In genomic region chr20:21301940-21302644, GRCh38 we compare ENCODE assay signal across 8 cellular contexts. TPM values are rescaled to one million over a fixed set of nuclear protein-coding genes. Genes with fewer than 3 reads are reported as not detected.
DNase-seq lines count a peak whose midpoint lies in the region; ATAC-seq and TF ChIP-seq lines count a peak whose summit lies in the region.

No MANE protein-coding gene starts in this region.

- WGBS in suprapubic skin = 62% methylated on average over 9 of the region's 9 CpGs

- peak overlapping the region; percentile 100 for H3K27ac ChIP-seq in suprapubic skin

- DNase-seq in T-helper 2 cell treated with Interferon-gamma antibody and Interleukin-4, amounts not matched to agents 5 μg/mL and 100 μg/mL, for 36 hours (ENCODE audit: low spot score) = no peak
- DNase-seq in T-helper 2 cell = no peak
- DNase-seq in activated naive CD4-positive, alpha-beta T cell treated with anti-CD3 and anti-CD28 coated beads, Interleukin-2, amount 50 U/mL, for 72 hours (ENCODE audit: low spot score in 2 of 2) = no peak
- DNase-seq in immature natural killer cell = no peak
- DNase-seq in suprapubic skin (ENCODE audit: low spot score in 2 of 2) = no peak
- no peak for DNase-seq in effector CD4-positive, alpha-beta T cell
- DNase-seq in NOMO-1 (lab: John Stamatoyannopoulos, UW; ENCODE audit: unreplicated experiment in 2 of 2) = no peak

- peaks cover 19% of the 10 kb centered on the region for H3K4me1 ChIP-seq in suprapubic skin

- peak overlapping the region; percentile 85 for H3K27ac Mint-ChIP-seq in T-helper 2 cell treated with Interferon-gamma antibody and Interleukin-4, amounts not matched to agents 5 μg/mL and 100 μg/mL, for 36 hours
- peak overlapping the region; percentile 92 to 97 for H3K27ac Mint-ChIP-seq in activated naive CD4-positive, alpha-beta T cell treated with anti-CD3 and anti-CD28 coated beads, Interleukin-2, amount 50 U/mL, for 72 hours
- peak overlapping the region; percentile 87 to 98 (median 94) for H3K27ac Mint-ChIP-seq in immature natural killer cell

- TF ChIP-seq POLR2A in suprapubic skin (IDR thresholded peaks at IDR 0.05) = no peak

- H3K36me3 Mint-ChIP-seq in T-helper 2 cell treated with Interferon-gamma antibody and Interleukin-4, amounts not matched to agents 5 μg/mL and 100 μg/mL, for 36 hours (ENCODE audit: low read depth) = peaks cover 17% of the 10 kb centered on the region
- peaks cover 17 to 26% of the 10 kb centered on the region in 2 donors for H3K36me3 Mint-ChIP-seq in activated naive CD4-positive, alpha-beta T cell treated with anti-CD3 and anti-CD28 coated beads, Interleukin-2, amount 50 U/mL, for 72 hours
- H3K36me3 Mint-ChIP-seq in immature natural killer cell = no peaks in the 10 kb centered on the region

- no peak for TF ChIP-seq CTCF in suprapubic skin (IDR thresholded peaks at IDR 0.05)

- no peaks in the 10 kb centered on the region for H3K9me3 ChIP-seq in suprapubic skin

- H3K27me3 ChIP-seq in suprapubic skin = no peaks in the 10 kb centered on the region

- no peaks in the 10 kb centered on the region for H3K36me3 ChIP-seq in suprapubic skin

- ATAC-seq in activated naive CD4-positive, alpha-beta T cell treated with anti-CD3 and anti-CD28 coated beads, Interleukin-2, amount 50 U/mL, for 72 hours = no peak
- ATAC-seq in HG03045 (IDR thresholded peaks at IDR 0.05; ENCODE audit: unreplicated experiment) = no peak

- no peaks in the 10 kb centered on the region for H3K27me3 Mint-ChIP-seq in T-helper 2 cell treated with Interferon-gamma antibody and Interleukin-4, amounts not matched to agents 5 μg/mL and 100 μg/mL, for 36 hours (ENCODE audit: low read depth)
- peaks cover 8 to 22% (median 15%) of the 10 kb centered on the region in 3 donors for H3K27me3 Mint-ChIP-seq in immature natural killer cell (ENCODE audit: low read depth in 3 of 3)

- no peaks in the 10 kb centered on the region for H3K9me3 Mint-ChIP-seq in T-helper 2 cell treated with Interferon-gamma antibody and Interleukin-4, amounts not matched to agents 5 μg/mL and 100 μg/mL, for 36 hours
- no peaks in the 10 kb centered on the region for H3K9me3 Mint-ChIP-seq in activated naive CD4-positive, alpha-beta T cell treated with anti-CD3 and anti-CD28 coated beads, Interleukin-2, amount 50 U/mL, for 72 hours
- no peaks in the 10 kb centered on the region for H3K9me3 Mint-ChIP-seq in immature natural killer cell

- TF ChIP-seq EP300 in suprapubic skin (IDR thresholded peaks at IDR 0.05) = no peak

- peak overlapping the region; percentile 97 for H3K4me3 Mint-ChIP-seq in T-helper 2 cell treated with Interferon-gamma antibody and Interleukin-4, amounts not matched to agents 5 μg/mL and 100 μg/mL, for 36 hours
- peak overlapping the region; percentile 93 to 98 (median 97) for H3K4me3 Mint-ChIP-seq in immature natural killer cell

- H3K4me3 ChIP-seq in suprapubic skin = peak overlapping the region; percentile 99

- peaks cover 20% of the 10 kb centered on the region for H3K4me1 Mint-ChIP-seq in T-helper 2 cell treated with Interferon-gamma antibody and Interleukin-4, amounts not matched to agents 5 μg/mL and 100 μg/mL, for 36 hours (ENCODE audit: low read depth)
- peaks cover 28 to 29% of the 10 kb centered on the region in 2 donors for H3K4me1 Mint-ChIP-seq in immature natural killer cell

RNA-seq across cellular contexts. Expression of gene XRN2, which starts 1.0 kb away (rescaled TPM):
- total RNA-seq in activated naive CD4-positive, alpha-beta T cell treated with anti-CD3 and anti-CD28 coated beads, Interleukin-2, amount 50 U/mL, for 72 hours = 10 to 100 TPM; 55.5 to 87.4 TPM
- polyA plus RNA-seq in immature natural killer cell = 10 to 100 TPM; 52.7 to 63.9 (median 61.2) TPM
- total RNA-seq in suprapubic skin = 10 to 100 TPM; 41.3 to 51.0 (median 46.4) TPM
